ENCODE assay signal across 22 cellular contexts in the genomic region with DNA sequence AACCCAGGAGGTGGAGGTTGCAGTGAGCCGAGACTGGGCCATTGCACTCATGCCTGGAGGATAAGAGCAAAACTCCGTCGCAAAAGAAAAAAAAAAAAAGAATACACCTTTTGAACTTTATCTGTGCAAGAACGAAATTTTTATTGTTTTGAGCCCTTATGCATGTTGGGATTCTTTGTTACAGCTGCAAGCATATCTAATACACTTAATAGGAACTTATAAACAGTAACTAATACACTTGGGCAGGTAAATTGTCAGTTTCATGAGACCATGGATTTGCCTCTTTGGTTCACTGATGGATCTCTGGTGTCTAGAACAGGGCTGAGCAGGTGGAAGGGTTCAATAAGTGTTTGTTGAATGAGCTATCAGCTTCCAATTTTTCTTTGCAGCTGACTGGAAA.
"Had no signal": no experiment of that assay in that cellular context is flagged by ENCODE, and none has a peak within 500 bp of the region (broad histone marks: within the 10 kb centered on the region; RNA-seq: fewer than 3 reads in every experiment).

No MANE protein-coding gene starts in this region.

- H3K4me3 Mint-ChIP-seq: activated CD4-positive, alpha-beta T cell treated with anti-CD3 and anti-CD28 coated beads for 36 hours; activated naive CD8-positive, alpha-beta T cell; activated T-helper 1 cell treated with anti-CD3 and anti-CD28 coated beads, Interleukin-12 subunit alpha, Interleukin-12 subunit beta, Interleukin-2, Interleukin-4 antibody, amounts not matched to agents 30 ng/mL and 10 ng/mL and 1 ng/mL, durations not matched to agents 14 hours and 24 hours and 36 hours; endodermal cell; memory B cell; naive B cell; neural crest cell; stimulated activated naive CD8-positive, alpha-beta T cell treated with anti-CD3 and anti-CD28 coated beads, Interleukin-15, amount 100 ng/mL, for 72 hours; T-helper 2 cell treated with Interferon-gamma antibody and Interleukin-4, amounts not matched to agents 5 μg/mL and 100 μg/mL, for 36 hours; WTC11 had no signal

- H3K36me3 ChIP-seq: heart right ventricle, left ventricle myocardium inferior, vagina had no signal

- H3K36me3 Mint-ChIP-seq: activated naive CD8-positive, alpha-beta T cell had no signal

- H3K27ac Mint-ChIP-seq: activated CD4-positive, alpha-beta T cell treated with anti-CD3 and anti-CD28 coated beads for 36 hours; activated naive CD8-positive, alpha-beta T cell; activated T-helper 1 cell treated with anti-CD3 and anti-CD28 coated beads, Interleukin-12 subunit alpha, Interleukin-12 subunit beta, Interleukin-2, Interleukin-4 antibody, amounts not matched to agents 30 ng/mL and 10 ng/mL and 1 ng/mL, durations not matched to agents 14 hours and 24 hours and 36 hours; endodermal cell; memory B cell; naive B cell; stimulated activated naive CD8-positive, alpha-beta T cell treated with anti-CD3 and anti-CD28 coated beads, Interleukin-15, amount 100 ng/mL, for 72 hours; T-helper 2 cell treated with Interferon-gamma antibody and Interleukin-4, amounts not matched to agents 5 μg/mL and 100 μg/mL, for 36 hours; WTC11 had no signal

- FAIRE-seq: TTC549 had no signal

- H3K27me3 ChIP-seq: body of pancreas, dorsolateral prefrontal cortex, vagina had no signal

- H3K4me1 ChIP-seq: body of pancreas, left ventricle myocardium inferior had no signal

- H3K4me1 Mint-ChIP-seq: activated CD4-positive, alpha-beta T cell treated with anti-CD3 and anti-CD28 coated beads for 36 hours; endodermal cell; stimulated activated naive CD8-positive, alpha-beta T cell treated with anti-CD3 and anti-CD28 coated beads, Interleukin-15, amount 100 ng/mL, for 72 hours had no signal

- H3K9me3 ChIP-seq: body of pancreas, mucosa of descending colon, vagina had no signal

- DNase-seq: activated CD4-positive, alpha-beta T cell treated with anti-CD3 and anti-CD28 coated beads for 36 hours; activated CD4-positive, alpha-beta T cell treated with anti-CD3 and anti-CD28 coated beads, Interleukin-2, amount 50 U/mL, for 48 hours; activated T-cell treated with anti-CD3 and anti-CD28 coated beads for 4 hours; dorsolateral prefrontal cortex; endodermal cell; erythroblast; mucosa of descending colon; naive B cell; stimulated activated CD4-positive, alpha-beta T cell treated with anti-CD3 and anti-CD28 coated beads, Interleukin-4, amount 100 ng/mL, for 1 hour; stimulated activated naive CD8-positive, alpha-beta T cell treated with anti-CD3 and anti-CD28 coated beads, Interleukin-15, amount 100 ng/mL, for 72 hours; trophoblast cell had no signal

- ATAC-seq: activated CD4-positive, alpha-beta T cell treated with anti-CD3 and anti-CD28 coated beads for 36 hours; body of pancreas; mucosa of descending colon; stimulated activated naive CD8-positive, alpha-beta T cell treated with anti-CD3 and anti-CD28 coated beads, Interleukin-15, amount 100 ng/mL, for 72 hours; WTC11 had no signal

- H3K4me3 ChIP-seq: body of pancreas, dorsolateral prefrontal cortex, heart right ventricle, left ventricle myocardium inferior, mucosa of descending colon, vagina had no signal

- H3K9me3 Mint-ChIP-seq: activated T-helper 1 cell treated with anti-CD3 and anti-CD28 coated beads, Interleukin-12 subunit alpha, Interleukin-12 subunit beta, Interleukin-2, Interleukin-4 antibody, amounts not matched to agents 30 ng/mL and 10 ng/mL and 1 ng/mL, durations not matched to agents 14 hours and 24 hours and 36 hours had no signal

- H3K27ac ChIP-seq: body of pancreas, vagina had no signal
